In genomic region chr12:49903700-49904423, GRCh38 we compare ENCODE assay signal across 8 cellular contexts. TPM values are rescaled to one million over a fixed set of nuclear protein-coding genes. Genes with fewer than 3 reads are reported as not detected.
DNase-seq lines count a peak whose midpoint lies in the region; ATAC-seq and TF ChIP-seq lines count a peak whose summit lies in the region.

TSS of gene FAIM2 (minus strand) at chr12:49903900. CDS start at chr12:49903792, 108 bp downstream.

- DNase-seq in breast epithelium (ENCODE audit: low spot score in 2 of 2) (no peak), MCF 10A (ENCODE audit: unreplicated experiment) (no peak), dermis blood vessel endothelial cell (peak; percentile 26), mucosa of descending colon (peak in 2 of 3 donors; percentile 23 to 46), SW480 (ENCODE audit: low spot score) (no peak), mesenteric fat pad (ENCODE audit: low spot score) (no peak)
- DNase-seq in activated CD4-positive, alpha-beta T cell treated with anti-CD3 and anti-CD28 coated beads, Interleukin-2, amount 50 U/mL, for 1 hour = peak; percentile 38
- peak; percentile 26 to 74 for DNase-seq in stimulated activated effector memory CD8-positive, alpha-beta T cell treated with anti-CD3 and anti-CD28 coated beads, Interleukin-12 subunit alpha, Interleukin-12 subunit beta, amount 100 ng/mL, for 72 hours (ENCODE audit: low spot score in 2 of 2)

- H3K27me3 Mint-ChIP-seq in MCF 10A (ENCODE audit: insufficient read depth, unreplicated experiment) = peaks cover 41% of the 10 kb centered on the region

- TF ChIP-seq CTCF in breast epithelium (IDR thresholded peaks at IDR 0.05) (no peak), MCF 10A (IDR thresholded peaks at IDR 0.05; ENCODE audit: unreplicated experiment) (no peak), mucosa of descending colon (IDR thresholded peaks at IDR 0.05) (no peak)

- H3K36me3 Mint-ChIP-seq in MCF 10A (ENCODE audit: insufficient read depth, unreplicated experiment) = no peaks in the 10 kb centered on the region
- peaks cover 10% of the 10 kb centered on the region for H3K36me3 Mint-ChIP-seq in stimulated activated effector memory CD8-positive, alpha-beta T cell treated with anti-CD3 and anti-CD28 coated beads, Interleukin-12 subunit alpha, Interleukin-12 subunit beta, amount 100 ng/mL, for 72 hours

- peaks cover 0 to 5% of the 10 kb centered on the region in 2 donors for H3K27me3 ChIP-seq in breast epithelium

- CTCF ChIA-PET in MCF 10A (lab: Yijun Ruan, JAX) = interaction anchor here (1.0 to 1.2 kb wide), 2 partner anchors 40 to 42 kb away, joined by 3 read pairs; no protein-coding TSS in a partner anchor

- H3K4me1 ChIP-seq in breast epithelium (no peaks in the 10 kb centered on the region), mucosa of descending colon (ENCODE audit: low read depth) (no peaks in the 10 kb centered on the region)

- intact Hi-C loops in breast epithelium (cut with DNase I; ENCODE audit: low total_unique reads) = no loop called here
- intact Hi-C loops in MCF 10A (cut with micrococcal nuclease) = no loop called here
- intact Hi-C loops in mucosa of descending colon (cut with DNase I, micrococcal nuclease) = no loop called here

- no TSS peak for BruUV-seq in MCF 10A (replicated peaks; lab: Mats Ljungman, UMichigan)

- POLR2A ChIA-PET in MCF 10A (lab: Yijun Ruan, JAX) = no interaction called here

- H3K9me3 Mint-ChIP-seq in MCF 10A (ENCODE audit: unreplicated experiment) = no peaks in the 10 kb centered on the region
- no peaks in the 10 kb centered on the region for H3K9me3 Mint-ChIP-seq in stimulated activated effector memory CD8-positive, alpha-beta T cell treated with anti-CD3 and anti-CD28 coated beads, Interleukin-12 subunit alpha, Interleukin-12 subunit beta, amount 100 ng/mL, for 72 hours

- H3K4me3 ChIP-seq in breast epithelium (peak within 1 kb of the TSS; percentile 32 to 72 (median 49)), mucosa of descending colon (no peak within 1 kb of the TSS)

- H3K36me3 ChIP-seq in breast epithelium (no peaks in the 10 kb centered on the region), mucosa of descending colon (ENCODE audit: low read depth) (no peaks in the 10 kb centered on the region)

- H3K9me3 ChIP-seq in breast epithelium (no peaks in the 10 kb centered on the region), mucosa of descending colon (no peaks in the 10 kb centered on the region)

- no peak within 1 kb of the TSS for H3K27ac Mint-ChIP-seq in MCF 10A (ENCODE audit: low read depth, unreplicated experiment)
- H3K27ac Mint-ChIP-seq in stimulated activated effector memory CD8-positive, alpha-beta T cell treated with anti-CD3 and anti-CD28 coated beads, Interleukin-12 subunit alpha, Interleukin-12 subunit beta, amount 100 ng/mL, for 72 hours = peak within 1 kb of the TSS; percentile 78

- H3K27ac ChIP-seq in breast epithelium = peak within 1 kb of the TSS in 1 of 2 donors; percentile 74

- no peak for TF ChIP-seq POLR2A in breast epithelium (IDR thresholded peaks at IDR 0.05)

- ATAC-seq in mucosa of descending colon = peak; percentile 64
- ATAC-seq in stimulated activated effector memory CD8-positive, alpha-beta T cell treated with anti-CD3 and anti-CD28 coated beads, Interleukin-12 subunit alpha, Interleukin-12 subunit beta, amount 100 ng/mL, for 72 hours = peak; percentile 71

- H3K4me3 Mint-ChIP-seq in MCF 10A (ENCODE audit: unreplicated experiment) = no peak within 1 kb of the TSS
- peak within 1 kb of the TSS; percentile 80 for H3K4me3 Mint-ChIP-seq in stimulated activated effector memory CD8-positive, alpha-beta T cell treated with anti-CD3 and anti-CD28 coated beads, Interleukin-12 subunit alpha, Interleukin-12 subunit beta, amount 100 ng/mL, for 72 hours

- H3K4me1 Mint-ChIP-seq in MCF 10A (ENCODE audit: insufficient read depth, unreplicated experiment) = no peaks in the 10 kb centered on the region
- H3K4me1 Mint-ChIP-seq in stimulated activated effector memory CD8-positive, alpha-beta T cell treated with anti-CD3 and anti-CD28 coated beads, Interleukin-12 subunit alpha, Interleukin-12 subunit beta, amount 100 ng/mL, for 72 hours = peaks cover 24% of the 10 kb centered on the region

RNA-seq across cellular contexts. Expression of gene FAIM2, which starts in this region (rescaled TPM):
- 1 to 10 TPM in 2 of 3 donors, under 1 TPM in 1; 0.64 to 1.9 (median 1.3) TPM for total RNA-seq in breast epithelium
- total RNA-seq in MCF 10A (2022) = not detected in 2 replicates
- not detected in 2 replicates for total RNA-seq in dermis blood vessel endothelial cell
- 10 to 100 TPM in 1 of 3 donors, 1 to 10 TPM in 1, under 1 TPM in 1; 0.67 to 12.9 (median 2.5) TPM for total RNA-seq in mucosa of descending colon
- total RNA-seq in mesenteric fat pad = 0.35 TPM

Comparison
In these comparisons a context has a peak if more than half of its experiments do, and no peak if none do; other contexts are left out.
1. Peak in DNase-seq in dermis blood vessel endothelial cell; RNA of the gene not detected or under 1 TPM.
2. DNase-seq: peak in activated CD4-positive, alpha-beta T cell treated with anti-CD3 and anti-CD28 coated beads, Interleukin-2, amount 50 U/mL, for 1 hour (single experiment), mucosa of descending colon (2 of 3) and stimulated activated effector memory CD8-positive, alpha-beta T cell treated with anti-CD3 and anti-CD28 coated beads, Interleukin-12 subunit alpha, Interleukin-12 subunit beta, amount 100 ng/mL, for 72 hours (2 of 2); none in breast epithelium (0 of 2), MCF 10A (single experiment), SW480 (single experiment) and mesenteric fat pad (single experiment).